1 cellular context compared by ENCODE assay signal in genomic region chr22:36409067-36409466, GRCh38.
TF ChIP-seq lines count a peak whose summit lies in the region.

No MANE protein-coding gene starts in this region.

TF ChIP-seq in GM23338, 12 proteins besides CTCF, POLR2A, EP300 and RAD21 (continued from another document):
- TF ChIP-seq ZNF462 (CRISPR knock-in tag; IDR thresholded peaks at IDR 0.05): no peak
- TF ChIP-seq ETS1 (IDR thresholded peaks at IDR 0.05): no peak
